In the genomic region with DNA sequence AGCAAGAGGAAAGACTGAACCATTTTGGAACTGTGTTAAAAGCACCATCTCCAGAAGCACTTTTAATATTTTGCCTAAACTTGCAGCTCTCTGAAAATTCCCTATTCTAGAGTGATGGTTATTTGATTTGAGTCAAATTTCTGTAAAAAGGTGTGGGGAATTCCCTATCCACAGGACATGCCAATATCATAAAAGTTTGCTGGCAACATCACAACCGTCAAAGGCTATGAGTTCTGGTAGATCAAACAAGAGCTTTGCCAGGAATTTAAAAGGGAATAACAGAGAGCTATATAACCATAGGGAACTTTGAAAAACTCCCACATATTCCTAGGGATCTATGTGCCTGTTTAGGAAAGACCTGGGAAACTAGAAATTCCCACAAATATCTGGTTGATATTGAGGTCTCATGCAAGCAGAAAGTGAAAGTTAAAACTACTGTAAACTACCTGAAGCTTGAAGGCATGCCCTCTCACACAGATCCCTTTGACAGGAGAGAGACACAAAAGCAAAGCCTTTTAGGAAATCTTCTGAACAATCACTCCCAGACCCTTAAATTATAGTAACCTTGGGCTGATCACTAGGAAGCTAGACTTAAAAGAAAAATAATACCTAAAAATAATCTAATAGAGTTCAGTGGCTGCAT, we compare ENCODE assay signal across 1 cellular context.
TF ChIP-seq lines count a peak whose summit lies in the region.

No MANE protein-coding gene starts in this region.

TF ChIP-seq in H1, 55 proteins besides CTCF, POLR2A, EP300 and RAD21:
- no peak for TF ChIP-seq CBX8 (IDR thresholded peaks at IDR 0.05; ENCODE audit: borderline replicate concordance, low read depth, low read length)
- no peak for TF ChIP-seq TEAD4 (IDR thresholded peaks at IDR 0.05; ENCODE audit: low read depth, low read length)
- no peak for TF ChIP-seq EZH2 (IDR thresholded peaks at IDR 0.05; ENCODE audit: low read depth, low read length, severe bottlenecking)
- no peak for TF ChIP-seq PHF8 (conservative IDR thresholded peaks at IDR 0.05; ENCODE audit: low read depth, low read length)
- no peak for TF ChIP-seq YY1 (IDR thresholded peaks at IDR 0.05; ENCODE audit: low read depth, low read length)
- TF ChIP-seq SIRT6 (IDR thresholded peaks at IDR 0.05; ENCODE audit: low read length) = no peak
- TF ChIP-seq, protein P1, sequence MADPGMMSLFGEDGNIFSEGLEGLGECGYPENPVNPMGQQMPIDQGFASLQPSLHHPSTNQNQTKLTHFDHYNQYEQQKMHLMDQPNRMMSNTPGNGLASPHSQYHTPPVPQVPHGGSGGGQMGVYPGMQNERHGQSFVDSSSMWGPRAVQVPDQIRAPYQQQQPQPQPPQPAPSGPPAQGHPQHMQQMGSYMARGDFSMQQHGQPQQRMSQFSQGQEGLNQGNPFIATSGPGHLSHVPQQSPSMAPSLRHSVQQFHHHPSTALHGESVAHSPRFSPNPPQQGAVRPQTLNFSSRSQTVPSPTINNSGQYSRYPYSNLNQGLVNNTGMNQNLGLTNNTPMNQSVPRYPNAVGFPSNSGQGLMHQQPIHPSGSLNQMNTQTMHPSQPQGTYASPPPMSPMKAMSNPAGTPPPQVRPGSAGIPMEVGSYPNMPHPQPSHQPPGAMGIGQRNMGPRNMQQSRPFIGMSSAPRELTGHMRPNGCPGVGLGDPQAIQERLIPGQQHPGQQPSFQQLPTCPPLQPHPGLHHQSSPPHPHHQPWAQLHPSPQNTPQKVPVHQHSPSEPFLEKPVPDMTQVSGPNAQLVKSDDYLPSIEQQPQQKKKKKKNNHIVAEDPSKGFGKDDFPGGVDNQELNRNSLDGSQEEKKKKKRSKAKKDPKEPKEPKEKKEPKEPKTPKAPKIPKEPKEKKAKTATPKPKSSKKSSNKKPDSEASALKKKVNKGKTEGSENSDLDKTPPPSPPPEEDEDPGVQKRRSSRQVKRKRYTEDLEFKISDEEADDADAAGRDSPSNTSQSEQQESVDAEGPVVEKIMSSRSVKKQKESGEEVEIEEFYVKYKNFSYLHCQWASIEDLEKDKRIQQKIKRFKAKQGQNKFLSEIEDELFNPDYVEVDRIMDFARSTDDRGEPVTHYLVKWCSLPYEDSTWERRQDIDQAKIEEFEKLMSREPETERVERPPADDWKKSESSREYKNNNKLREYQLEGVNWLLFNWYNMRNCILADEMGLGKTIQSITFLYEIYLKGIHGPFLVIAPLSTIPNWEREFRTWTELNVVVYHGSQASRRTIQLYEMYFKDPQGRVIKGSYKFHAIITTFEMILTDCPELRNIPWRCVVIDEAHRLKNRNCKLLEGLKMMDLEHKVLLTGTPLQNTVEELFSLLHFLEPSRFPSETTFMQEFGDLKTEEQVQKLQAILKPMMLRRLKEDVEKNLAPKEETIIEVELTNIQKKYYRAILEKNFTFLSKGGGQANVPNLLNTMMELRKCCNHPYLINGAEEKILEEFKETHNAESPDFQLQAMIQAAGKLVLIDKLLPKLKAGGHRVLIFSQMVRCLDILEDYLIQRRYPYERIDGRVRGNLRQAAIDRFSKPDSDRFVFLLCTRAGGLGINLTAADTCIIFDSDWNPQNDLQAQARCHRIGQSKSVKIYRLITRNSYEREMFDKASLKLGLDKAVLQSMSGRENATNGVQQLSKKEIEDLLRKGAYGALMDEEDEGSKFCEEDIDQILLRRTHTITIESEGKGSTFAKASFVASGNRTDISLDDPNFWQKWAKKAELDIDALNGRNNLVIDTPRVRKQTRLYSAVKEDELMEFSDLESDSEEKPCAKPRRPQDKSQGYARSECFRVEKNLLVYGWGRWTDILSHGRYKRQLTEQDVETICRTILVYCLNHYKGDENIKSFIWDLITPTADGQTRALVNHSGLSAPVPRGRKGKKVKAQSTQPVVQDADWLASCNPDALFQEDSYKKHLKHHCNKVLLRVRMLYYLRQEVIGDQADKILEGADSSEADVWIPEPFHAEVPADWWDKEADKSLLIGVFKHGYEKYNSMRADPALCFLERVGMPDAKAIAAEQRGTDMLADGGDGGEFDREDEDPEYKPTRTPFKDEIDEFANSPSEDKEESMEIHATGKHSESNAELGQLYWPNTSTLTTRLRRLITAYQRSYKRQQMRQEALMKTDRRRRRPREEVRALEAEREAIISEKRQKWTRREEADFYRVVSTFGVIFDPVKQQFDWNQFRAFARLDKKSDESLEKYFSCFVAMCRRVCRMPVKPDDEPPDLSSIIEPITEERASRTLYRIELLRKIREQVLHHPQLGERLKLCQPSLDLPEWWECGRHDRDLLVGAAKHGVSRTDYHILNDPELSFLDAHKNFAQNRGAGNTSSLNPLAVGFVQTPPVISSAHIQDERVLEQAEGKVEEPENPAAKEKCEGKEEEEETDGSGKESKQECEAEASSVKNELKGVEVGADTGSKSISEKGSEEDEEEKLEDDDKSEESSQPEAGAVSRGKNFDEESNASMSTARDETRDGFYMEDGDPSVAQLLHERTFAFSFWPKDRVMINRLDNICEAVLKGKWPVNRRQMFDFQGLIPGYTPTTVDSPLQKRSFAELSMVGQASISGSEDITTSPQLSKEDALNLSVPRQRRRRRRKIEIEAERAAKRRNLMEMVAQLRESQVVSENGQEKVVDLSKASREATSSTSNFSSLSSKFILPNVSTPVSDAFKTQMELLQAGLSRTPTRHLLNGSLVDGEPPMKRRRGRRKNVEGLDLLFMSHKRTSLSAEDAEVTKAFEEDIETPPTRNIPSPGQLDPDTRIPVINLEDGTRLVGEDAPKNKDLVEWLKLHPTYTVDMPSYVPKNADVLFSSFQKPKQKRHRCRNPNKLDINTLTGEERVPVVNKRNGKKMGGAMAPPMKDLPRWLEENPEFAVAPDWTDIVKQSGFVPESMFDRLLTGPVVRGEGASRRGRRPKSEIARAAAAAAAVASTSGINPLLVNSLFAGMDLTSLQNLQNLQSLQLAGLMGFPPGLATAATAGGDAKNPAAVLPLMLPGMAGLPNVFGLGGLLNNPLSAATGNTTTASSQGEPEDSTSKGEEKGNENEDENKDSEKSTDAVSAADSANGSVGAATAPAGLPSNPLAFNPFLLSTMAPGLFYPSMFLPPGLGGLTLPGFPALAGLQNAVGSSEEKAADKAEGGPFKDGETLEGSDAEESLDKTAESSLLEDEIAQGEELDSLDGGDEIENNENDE (IDR thresholded peaks at IDR 0.05; ENCODE audit: insufficient replicate concordance, low read length) = no peak
- no peak for TF ChIP-seq ATF3 (IDR thresholded peaks at IDR 0.05; ENCODE audit: insufficient read depth, low read depth, low read length)
- TF ChIP-seq ASH2L (IDR thresholded peaks at IDR 0.05; ENCODE audit: low read length) = no peak
- TF ChIP-seq TCF12 (IDR thresholded peaks at IDR 0.05; ENCODE audit: low read depth, low read length) = no peak
- no peak for TF ChIP-seq GABPA (IDR thresholded peaks at IDR 0.05; ENCODE audit: borderline replicate concordance, insufficient read depth, low read length)
- TF ChIP-seq BRCA1 (IDR thresholded peaks at IDR 0.05; ENCODE audit: low read depth, low read length) = no peak
- no peak for TF ChIP-seq HDAC6 (IDR thresholded peaks at IDR 0.05; ENCODE audit: low read depth, low read length)
- no peak for TF ChIP-seq JUN (IDR thresholded peaks at IDR 0.05; ENCODE audit: low read depth, low read length)
- TF ChIP-seq SIX5 (IDR thresholded peaks at IDR 0.05; ENCODE audit: low read depth, low read length) = no peak
- no peak for TF ChIP-seq BACH1 (IDR thresholded peaks at IDR 0.05; ENCODE audit: low read length)
- no peak for TF ChIP-seq NRF1 (IDR thresholded peaks at IDR 0.05; ENCODE audit: low read depth, low read length)
- TF ChIP-seq MAX (IDR thresholded peaks at IDR 0.05) = no peak
